In the genomic region with DNA sequence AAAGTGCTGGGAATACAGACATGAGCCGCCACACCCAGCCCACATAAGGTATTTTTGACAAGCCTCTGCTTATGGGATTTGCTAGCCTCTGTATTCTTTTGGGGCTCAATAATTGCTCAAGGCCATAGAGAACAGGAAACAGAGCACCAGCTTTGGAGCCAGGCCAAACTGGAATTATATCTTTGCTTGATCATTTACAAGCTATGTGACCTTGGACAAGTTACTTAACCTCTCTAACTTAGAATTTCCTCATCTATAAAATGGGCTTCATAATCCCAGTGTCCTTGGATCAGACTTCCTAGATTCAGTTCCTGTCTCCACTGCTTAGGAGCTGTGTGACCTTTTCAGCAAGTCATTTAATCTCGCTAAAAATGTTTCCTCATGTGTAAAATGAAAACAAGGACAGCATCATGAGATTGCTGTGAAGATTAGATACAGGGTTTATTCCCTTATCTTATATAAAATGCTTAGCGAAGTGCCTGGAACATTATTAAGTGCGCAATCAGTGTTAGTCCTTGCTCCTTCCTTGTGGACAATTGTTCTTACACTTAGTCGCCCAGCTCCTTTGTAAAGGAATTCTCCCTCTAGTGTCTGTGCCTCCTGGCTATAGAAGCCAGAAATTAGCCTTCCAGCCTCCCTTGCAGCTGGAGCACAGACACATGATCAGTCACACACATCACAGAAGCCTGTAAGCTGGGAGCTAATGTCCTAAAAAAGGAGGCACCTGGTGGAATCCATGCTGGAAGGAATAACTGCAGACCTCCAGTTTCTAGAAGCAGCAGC, we compare ENCODE assay signal across 34 cellular contexts. TPM values are rescaled to one million over a fixed set of nuclear protein-coding genes. Genes with fewer than 3 reads are reported as not detected.
DNase-seq lines count a peak whose midpoint lies in the region; ATAC-seq, FAIRE-seq and TF ChIP-seq lines count a peak whose summit lies in the region.
"Had no signal": no experiment of that assay in that cellular context is flagged by ENCODE, and none has a peak within 500 bp of the region (broad histone marks: within the 10 kb centered on the region; RNA-seq: fewer than 3 reads in every experiment).

No MANE protein-coding gene starts in this region.

- H3K4me2 ChIP-seq in endothelial cell of umbilical vein (ENCODE audit: insufficient read depth, low read length) = no peak overlapping the region
- no peak overlapping the region for H3K4me2 ChIP-seq in mesenchymal stem cell (ENCODE audit: low read length, poor library complexity, severe bottlenecking)
- H3K4me2 ChIP-seq in OCI-LY7 (ENCODE audit: low read length) = no peak overlapping the region
- no peak overlapping the region for H3K4me2 ChIP-seq in smooth muscle cell

- H3K4me1 ChIP-seq in endothelial cell of umbilical vein (ENCODE audit: control insufficient read depth, extremely low read depth, insufficient read depth, low read length) (peaks cover 10% of the 10 kb centered on the region), mesenchymal stem cell (ENCODE audit: control insufficient read depth, insufficient read depth, low read depth, low read length) (peaks cover 5% of the 10 kb centered on the region), OCI-LY7 (ENCODE audit: insufficient read depth, low read length, poor library complexity, severe bottlenecking) (no peaks in the 10 kb centered on the region), smooth muscle cell (ENCODE audit: low read depth) (peaks cover 4% of the 10 kb centered on the region)
- H3K4me1 ChIP-seq: gastroesophageal sphincter had no signal

- BruUV-seq in endothelial cell of umbilical vein (replicated peaks; lab: Mats Ljungman, UMichigan) (no TSS peak), OCI-LY7 (replicated peaks; lab: Mats Ljungman, UMichigan) (no TSS peak)

- H3K9me2 ChIP-seq in OCI-LY7 (ENCODE audit: insufficient read depth, low read length) = no peaks in the 10 kb centered on the region

- H4K91ac ChIP-seq in mesenchymal stem cell (ENCODE audit: low read length) = no peak overlapping the region

- H3K79me2 ChIP-seq in endothelial cell of umbilical vein (ENCODE audit: control insufficient read depth, insufficient read depth, low read length) (no peaks in the 10 kb centered on the region), OCI-LY7 (ENCODE audit: insufficient read depth, low read depth, low read length) (no peaks in the 10 kb centered on the region), smooth muscle cell (ENCODE audit: low read depth) (no peaks in the 10 kb centered on the region)

- no peak for TF ChIP-seq POLR2A in endothelial cell of umbilical vein (IDR thresholded peaks at IDR 0.05; ENCODE audit: low read depth, low read length)

- H2BK120ac ChIP-seq in mesenchymal stem cell (ENCODE audit: low read depth, low read length) = no peak overlapping the region

- H4K8ac ChIP-seq in mesenchymal stem cell (ENCODE audit: low read length) = no peak overlapping the region

- no peak overlapping the region for H3K23ac ChIP-seq in mesenchymal stem cell (ENCODE audit: low read length in 2 of 2)

- no peak overlapping the region for H3K4ac ChIP-seq in mesenchymal stem cell (ENCODE audit: low read depth in 1 of 2, low read length in 2 of 2)

- intact Hi-C loops in endothelial cell of umbilical vein (cut with micrococcal nuclease) = no loop called here
- intact Hi-C loops in OCI-LY7 (cut with micrococcal nuclease; ENCODE audit: unreplicated experiment) = no loop called here

- ATAC-seq in HG03432 (IDR thresholded peaks at IDR 0.05; ENCODE audit: unreplicated experiment) = no peak
- ATAC-seq in HG02642 (IDR thresholded peaks at IDR 0.05; ENCODE audit: poor library complexity, unreplicated experiment) = no peak
- ATAC-seq: gastroesophageal sphincter, natural killer cell had no signal

- 85% methylated on average over 5 of the region's 5 CpGs for WGBS in mesenchymal stem cell
- WGBS in smooth muscle cell (ENCODE audit: low lambda C conversion rate) = 83% methylated on average over 5 of the region's 5 CpGs

- DNase-seq in LoVo (ENCODE audit: low spot score) = peak; percentile 47
- peak; percentile 87 for DNase-seq in endothelial cell of umbilical vein (ENCODE audit: low read depth, low spot score)
- DNase-seq in mesenchymal stem cell = no peak
- DNase-seq in OCI-LY7 (ENCODE audit: low spot score) = no peak
- DNase-seq in smooth muscle cell (lab: John Stamatoyannopoulos, UW; ENCODE audit: unreplicated experiment) = no peak
- DNase-seq: activated CD4-positive, alpha-beta T cell treated with anti-CD3 and anti-CD28 coated beads, Interleukin-2, amount 50 U/mL, for 48 hours; activated CD4-positive, CD25-positive, alpha-beta regulatory T cell; activated naive CD4-positive, alpha-beta T cell treated with anti-CD3 and anti-CD28 coated beads, Interleukin-2, amount 10 ng/mL, durations not matched to agents 7 days and 5 days; amygdala; BE2C; effector CD8-positive, alpha-beta T cell; GF-D8; H7; hippocampal formation; Kasumi-1; midbrain; natural killer cell; NCI-H146; NCI-H2107; NCI-H446; SHP77 treated with DMSO at 0.1 percent for 48 hours; stimulated activated CD4-positive, alpha-beta T cell treated with anti-CD3 and anti-CD28 coated beads, Interleukin-1b, Interleukin-23, amount 100 ng/mL, for 48 hours; stimulated activated CD8-positive, alpha-beta memory T cell treated with anti-CD3 and anti-CD28 coated beads, Interleukin-4, amount 100 ng/mL, for 48 hours; stomach; T1000 had no signal

- no peak overlapping the region for H2AK5ac ChIP-seq in mesenchymal stem cell (ENCODE audit: low read length, severe bottlenecking)

- H3F3A ChIP-seq in smooth muscle cell (ENCODE audit: low read depth) = no peaks in the 10 kb centered on the region

- H2BK5ac ChIP-seq in mesenchymal stem cell (ENCODE audit: low read depth, low read length, poor library complexity, severe bottlenecking) = no peak overlapping the region

- no peak overlapping the region for H3K4me3 ChIP-seq in endothelial cell of umbilical vein (replicated peaks in 1 of 3; ENCODE audit: insufficient read depth in 1 of 3, low read depth in 1 of 3, low read length in 3 of 3)
- H3K4me3 ChIP-seq in mesenchymal stem cell (ENCODE audit: insufficient read depth in 1 of 2, low read depth in 1 of 2, low read length in 2 of 2) = no peak overlapping the region
- no peak overlapping the region for H3K4me3 ChIP-seq in OCI-LY7 (ENCODE audit: low read depth, low read length, poor library complexity, severe bottlenecking)
- no peak overlapping the region for H3K4me3 ChIP-seq in smooth muscle cell
- H3K4me3 ChIP-seq: gastroesophageal sphincter, skin epidermis, stomach, tibial nerve had no signal

- H3K36me3 ChIP-seq in endothelial cell of umbilical vein (ENCODE audit: control insufficient read depth in 2 of 2, extremely low read depth in 1 of 2, insufficient read depth in 2 of 2, low read length in 2 of 2) = no peaks in the 10 kb centered on the region
- no peaks in the 10 kb centered on the region for H3K36me3 ChIP-seq in mesenchymal stem cell (ENCODE audit: control insufficient read depth in 1 of 2, insufficient read depth in 2 of 2, low read depth in 1 of 2, low read length in 2 of 2)
- no peaks in the 10 kb centered on the region for H3K36me3 ChIP-seq in OCI-LY7 (ENCODE audit: insufficient read depth, low read length)
- no peaks in the 10 kb centered on the region for H3K36me3 ChIP-seq in smooth muscle cell (ENCODE audit: low read depth)
- H3K36me3 ChIP-seq: BE2C, gastroesophageal sphincter, stomach, tibial nerve had no signal

- CTCF ChIA-PET in endothelial cell of umbilical vein (lab: Charles Lee) = interaction anchor here (0.6 to 9.2 kb wide), 7 partner anchors 11 to 698 kb away, joined by 3 to 369 read pairs (median 4); no protein-coding TSS in a partner anchor
- CTCF ChIA-PET in OCI-LY7 (lab: Charles Lee; ENCODE audit: unreplicated experiment) = no interaction called here

- H3K79me1 ChIP-seq in mesenchymal stem cell (replicated peaks; ENCODE audit: low read length, poor library complexity, severe bottlenecking) = no peaks in the 10 kb centered on the region

- TF ChIP-seq CTCF in C4-2B (conservative IDR thresholded peaks at IDR 0.05) = no peak
- no peak for TF ChIP-seq CTCF in endothelial cell of umbilical vein (IDR thresholded peaks at IDR 0.05; ENCODE audit: extremely low read depth in 1 of 2, insufficient read depth in 1 of 2, low read depth in 1 of 2, low read length in 2 of 2)
- no peak for TF ChIP-seq CTCF in OCI-LY7 (conservative IDR thresholded peaks at IDR 0.05; ENCODE audit: low read length)
- no peak for TF ChIP-seq CTCF in smooth muscle cell (IDR thresholded peaks at IDR 0.05; ENCODE audit: borderline replicate concordance, insufficient read depth, poor library complexity, severe bottlenecking)

- no peak overlapping the region for H3K9ac ChIP-seq in endothelial cell of umbilical vein (replicated peaks; ENCODE audit: extremely low read depth, insufficient read depth, low read length)
- H3K9ac ChIP-seq in mesenchymal stem cell (ENCODE audit: low read length) = no peak overlapping the region
- no peak overlapping the region for H3K9ac ChIP-seq in smooth muscle cell (ENCODE audit: low read depth)

- dilution Hi-C loops in endothelial cell of umbilical vein (cut with MboI; ENCODE audit: extremely low pct_ligation_motif_present, low sequenced_read_pairs) = no loop called here

- H2AFZ ChIP-seq in endothelial cell of umbilical vein (ENCODE audit: low read depth, low read length) = no peak overlapping the region
- H2AFZ ChIP-seq in mesenchymal stem cell (ENCODE audit: low read depth, low read length) = no peak overlapping the region
- no peak overlapping the region for H2AFZ ChIP-seq in OCI-LY7 (ENCODE audit: low read length)
- no peak overlapping the region for H2AFZ ChIP-seq in smooth muscle cell (ENCODE audit: low read depth)

- H3K14ac ChIP-seq in mesenchymal stem cell (ENCODE audit: low read length in 2 of 2) = no peak overlapping the region

- H2BK15ac ChIP-seq in mesenchymal stem cell (ENCODE audit: low read depth, poor library complexity, severe bottlenecking) = peak overlapping the region; percentile 55

- no peak overlapping the region for H2BK12ac ChIP-seq in mesenchymal stem cell (ENCODE audit: low read length in 2 of 2)

- POLR2A ChIA-PET in endothelial cell of umbilical vein (lab: Charles Lee) (interaction anchor here (0.6 kb wide), 1 partner anchor 21 kb away, joined by 4 read pairs; no protein-coding TSS in a partner anchor), OCI-LY7 (lab: Charles Lee) (no interaction called here)

- H3K9me1 ChIP-seq in endothelial cell of umbilical vein (replicated peaks; ENCODE audit: control insufficient read depth, extremely low read depth, insufficient read depth, low read length) = no peaks in the 10 kb centered on the region

- H4K20me1 ChIP-seq in endothelial cell of umbilical vein (replicated peaks; ENCODE audit: control insufficient read depth, extremely low read depth, insufficient read depth, low read length) (no peaks in the 10 kb centered on the region), OCI-LY7 (ENCODE audit: insufficient read depth, low read length) (no peaks in the 10 kb centered on the region), smooth muscle cell (ENCODE audit: low read depth) (no peaks in the 10 kb centered on the region)

- H3K9me3 ChIP-seq in endothelial cell of umbilical vein (replicated peaks; ENCODE audit: control insufficient read depth, insufficient read depth, low read length) (no peaks in the 10 kb centered on the region), mesenchymal stem cell (ENCODE audit: control insufficient read depth, low read length) (no peaks in the 10 kb centered on the region), OCI-LY7 (ENCODE audit: low read length) (no peaks in the 10 kb centered on the region), smooth muscle cell (replicated peaks; ENCODE audit: low read depth) (no peaks in the 10 kb centered on the region)
- H3K9me3 ChIP-seq: BE2C, gastroesophageal sphincter, stomach, tibial nerve had no signal

- H3K27me3 ChIP-seq in endothelial cell of umbilical vein (ENCODE audit: control insufficient read depth in 2 of 2, insufficient read depth in 2 of 2, low read length in 2 of 2) (peaks cover 8 to 9% of the 10 kb centered on the region in 2 experiments), mesenchymal stem cell (ENCODE audit: control insufficient read depth in 1 of 2, insufficient read depth in 1 of 2, low read length in 2 of 2) (peaks cover 12 to 19% of the 10 kb centered on the region in 2 experiments), smooth muscle cell (ENCODE audit: low read depth) (no peaks in the 10 kb centered on the region)
- H3K27me3 ChIP-seq: BE2C, tibial nerve had no signal

- H3K27ac ChIP-seq in C4-2B (peak overlapping the region; percentile 30; the same call in 1 of the 2 replicates), endothelial cell of umbilical vein (ENCODE audit: insufficient read depth, low read depth, low read length) (no peak overlapping the region), mesenchymal stem cell (ENCODE audit: low read length, poor library complexity, severe bottlenecking) (no peak overlapping the region), OCI-LY7 (ENCODE audit: low read depth, low read length, poor library complexity, severe bottlenecking) (no peak overlapping the region), smooth muscle cell (ENCODE audit: low read depth) (no peak overlapping the region)
- H3K27ac ChIP-seq: gastroesophageal sphincter, skin epidermis, stomach, tibial nerve had no signal

- H3K18ac ChIP-seq in mesenchymal stem cell (ENCODE audit: low read depth in 1 of 2, low read length in 2 of 2) = no peak overlapping the region

- FAIRE-seq in endothelial cell of umbilical vein (lab: Jason Lieb, UNC) = peak; percentile 84

RNA-seq across cellular contexts. Expression of gene KRT9, which starts 16.6 kb away (rescaled TPM):
- total RNA-seq in endothelial cell of umbilical vein (not detected in 2 replicates), OCI-LY7 (2022) (not detected in 2 replicates), smooth muscle cell (0.22 and 1.3 TPM in 2 replicates)
- polyA plus RNA-seq in endothelial cell of umbilical vein (not detected in 2 replicates), smooth muscle cell (not detected in 2 replicates)
- not detected in 2 replicates for polyA plus RNA-seq in endothelial cell of umbilical vein (2011; cell fraction: cytosol; rRNA removed)
- polyA plus RNA-seq in endothelial cell of umbilical vein (2011; cell fraction: nucleus; rRNA removed) = not detected in 2 replicates
- not detected in 2 replicates for polyA plus RNA-seq in endothelial cell of umbilical vein (2012)
- polyA minus RNA-seq in endothelial cell of umbilical vein = not detected in 2 replicates
- not detected for polyA minus RNA-seq in endothelial cell of umbilical vein (2011; cell fraction: cytosol; rRNA and poly(A)+ RNA removed)
- not detected in 2 replicates for polyA minus RNA-seq in endothelial cell of umbilical vein (2011; cell fraction: nucleus; rRNA and poly(A)+ RNA removed)
- not detected for polyA plus RNA-seq in mesenchymal stem cell (2013, experiment 1 of 2)
- not detected for polyA plus RNA-seq in mesenchymal stem cell (2013, experiment 2 of 2)
- total RNA-seq in OCI-LY7 (2014; rRNA removed; shearing (Covaris generic)) = not detected in 2 replicates
- total RNA-seq: activated T-helper 1 cell treated with anti-CD3 and anti-CD28 coated beads, Interleukin-12 subunit alpha, Interleukin-12 subunit beta, Interleukin-2, Interleukin-4 antibody, amounts not matched to agents 30 ng/mL and 10 ng/mL and 1 ng/mL, durations not matched to agents 14 hours and 24 hours and 36 hours; gastroesophageal sphincter; H7; liver; natural killer cell; omental fat pad; stomach; tibial nerve had no signal
- polyA plus RNA-seq: liver, stomach had no signal

RNA-seq across cellular contexts. Expression of gene KRT19, which starts 27.2 kb away (rescaled TPM):
- 14.9 and 23.3 TPM in 2 replicates for total RNA-seq in endothelial cell of umbilical vein
- 12.9 and 20.1 TPM in 2 replicates for polyA plus RNA-seq in endothelial cell of umbilical vein
- 17.1 and 19.9 TPM in 2 replicates for polyA plus RNA-seq in endothelial cell of umbilical vein (2011; cell fraction: cytosol; rRNA removed)
- 9.5 and 9.8 TPM in 2 replicates for polyA plus RNA-seq in endothelial cell of umbilical vein (2011; cell fraction: nucleus; rRNA removed)
- polyA plus RNA-seq in endothelial cell of umbilical vein (2012) = 19.1 and 37.7 TPM in 2 replicates
- 8.2 and 10.9 TPM in 2 replicates for polyA minus RNA-seq in endothelial cell of umbilical vein
- 92.4 TPM for polyA minus RNA-seq in endothelial cell of umbilical vein (2011; cell fraction: cytosol; rRNA and poly(A)+ RNA removed)
- 1.8 and 2.8 TPM in 2 replicates for polyA minus RNA-seq in endothelial cell of umbilical vein (2011; cell fraction: nucleus; rRNA and poly(A)+ RNA removed)
- 92.7 TPM for polyA plus RNA-seq in mesenchymal stem cell (2013, experiment 1 of 2)
- polyA plus RNA-seq in mesenchymal stem cell (2013, experiment 2 of 2) = 91.5 TPM
- not detected in 2 replicates for total RNA-seq in OCI-LY7 (2014; rRNA removed; shearing (Covaris generic))
- not detected in 2 replicates for total RNA-seq in OCI-LY7 (2022)
- total RNA-seq in smooth muscle cell = 539 and 722 TPM in 2 replicates
- polyA plus RNA-seq in smooth muscle cell = 454 and 1,762 TPM in 2 replicates
- total RNA-seq: activated T-helper 1 cell treated with anti-CD3 and anti-CD28 coated beads, Interleukin-12 subunit alpha, Interleukin-12 subunit beta, Interleukin-2, Interleukin-4 antibody, amounts not matched to agents 30 ng/mL and 10 ng/mL and 1 ng/mL, durations not matched to agents 14 hours and 24 hours and 36 hours; natural killer cell had no signal

RNA-seq across cellular contexts. Expression of gene KRT14, which starts 31.4 kb away (rescaled TPM):
- total RNA-seq in endothelial cell of umbilical vein (0.18 and 0.66 TPM in 2 replicates), OCI-LY7 (2022) (0.30 and 0.82 TPM in 2 replicates), smooth muscle cell (235 and 348 TPM in 2 replicates)
- polyA plus RNA-seq in endothelial cell of umbilical vein (0.11 and 0.12 TPM in 2 replicates), smooth muscle cell (193 and 492 TPM in 2 replicates)
- polyA plus RNA-seq in endothelial cell of umbilical vein (2011; cell fraction: cytosol; rRNA removed) = not detected in 2 replicates
- 2.9 TPM in 1 of 2 replicates, not detected in the other for polyA plus RNA-seq in endothelial cell of umbilical vein (2011; cell fraction: nucleus; rRNA removed)
- polyA plus RNA-seq in endothelial cell of umbilical vein (2012) = not detected in 2 replicates
- 0.42 and 0.61 TPM in 2 replicates for polyA minus RNA-seq in endothelial cell of umbilical vein
- polyA minus RNA-seq in endothelial cell of umbilical vein (2011; cell fraction: cytosol; rRNA and poly(A)+ RNA removed) = not detected
- 0.34 and 0.48 TPM in 2 replicates for polyA minus RNA-seq in endothelial cell of umbilical vein (2011; cell fraction: nucleus; rRNA and poly(A)+ RNA removed)
- not detected for polyA plus RNA-seq in mesenchymal stem cell (2013, experiment 1 of 2)
- not detected for polyA plus RNA-seq in mesenchymal stem cell (2013, experiment 2 of 2)
- not detected in 2 replicates for total RNA-seq in OCI-LY7 (2014; rRNA removed; shearing (Covaris generic))
- total RNA-seq: activated T-helper 1 cell treated with anti-CD3 and anti-CD28 coated beads, Interleukin-12 subunit alpha, Interleukin-12 subunit beta, Interleukin-2, Interleukin-4 antibody, amounts not matched to agents 30 ng/mL and 10 ng/mL and 1 ng/mL, durations not matched to agents 14 hours and 24 hours and 36 hours; H7; liver; natural killer cell had no signal
- polyA plus RNA-seq: liver had no signal

RNA-seq across cellular contexts. Expression of gene KRT15, which starts 36.6 kb away (rescaled TPM):
- total RNA-seq in endothelial cell of umbilical vein (2.8 TPM in 2 replicates), OCI-LY7 (2022) (not detected in 2 replicates), smooth muscle cell (0.49 and 1.7 TPM in 2 replicates)
- polyA plus RNA-seq in endothelial cell of umbilical vein (0.68 and 0.83 TPM in 2 replicates), smooth muscle cell (0.93 and 1.3 TPM in 2 replicates)
- 1.7 and 2.4 TPM in 2 replicates for polyA plus RNA-seq in endothelial cell of umbilical vein (2011; cell fraction: cytosol; rRNA removed)
- 2.2 and 3.1 TPM in 2 replicates for polyA plus RNA-seq in endothelial cell of umbilical vein (2011; cell fraction: nucleus; rRNA removed)
- polyA plus RNA-seq in endothelial cell of umbilical vein (2012) = 3.1 and 10.7 TPM in 2 replicates
- 0.76 and 1.6 TPM in 2 replicates for polyA minus RNA-seq in endothelial cell of umbilical vein
- polyA minus RNA-seq in endothelial cell of umbilical vein (2011; cell fraction: cytosol; rRNA and poly(A)+ RNA removed) = 2.3 TPM
- polyA minus RNA-seq in endothelial cell of umbilical vein (2011; cell fraction: nucleus; rRNA and poly(A)+ RNA removed) = 0.29 and 0.43 TPM in 2 replicates
- 0.46 TPM for polyA plus RNA-seq in mesenchymal stem cell (2013, experiment 1 of 2)
- polyA plus RNA-seq in mesenchymal stem cell (2013, experiment 2 of 2) = 0.52 TPM
- total RNA-seq in OCI-LY7 (2014; rRNA removed; shearing (Covaris generic)) = not detected in 2 replicates
- total RNA-seq: activated T-helper 1 cell treated with anti-CD3 and anti-CD28 coated beads, Interleukin-12 subunit alpha, Interleukin-12 subunit beta, Interleukin-2, Interleukin-4 antibody, amounts not matched to agents 30 ng/mL and 10 ng/mL and 1 ng/mL, durations not matched to agents 14 hours and 24 hours and 36 hours; liver; natural killer cell had no signal

RNA-seq across cellular contexts. Expression of gene KRT13, which starts 49.9 kb away (rescaled TPM):
- total RNA-seq in endothelial cell of umbilical vein (not detected in 2 replicates), OCI-LY7 (2022) (not detected in 2 replicates), smooth muscle cell (3.7 and 5.2 TPM in 2 replicates)
- polyA plus RNA-seq in endothelial cell of umbilical vein (not detected in 2 replicates), smooth muscle cell (1.7 and 3.8 TPM in 2 replicates)
- not detected in 2 replicates for polyA plus RNA-seq in endothelial cell of umbilical vein (2011; cell fraction: cytosol; rRNA removed)
- polyA plus RNA-seq in endothelial cell of umbilical vein (2011; cell fraction: nucleus; rRNA removed) = not detected in 2 replicates
- polyA plus RNA-seq in endothelial cell of umbilical vein (2012) = not detected in 2 replicates
- polyA minus RNA-seq in endothelial cell of umbilical vein = not detected in 2 replicates
- not detected for polyA minus RNA-seq in endothelial cell of umbilical vein (2011; cell fraction: cytosol; rRNA and poly(A)+ RNA removed)
- polyA minus RNA-seq in endothelial cell of umbilical vein (2011; cell fraction: nucleus; rRNA and poly(A)+ RNA removed) = not detected in 2 replicates
- polyA plus RNA-seq in mesenchymal stem cell (2013, experiment 1 of 2) = not detected
- polyA plus RNA-seq in mesenchymal stem cell (2013, experiment 2 of 2) = not detected
- not detected in 2 replicates for total RNA-seq in OCI-LY7 (2014; rRNA removed; shearing (Covaris generic))
- total RNA-seq: activated T-helper 1 cell treated with anti-CD3 and anti-CD28 coated beads, Interleukin-12 subunit alpha, Interleukin-12 subunit beta, Interleukin-2, Interleukin-4 antibody, amounts not matched to agents 30 ng/mL and 10 ng/mL and 1 ng/mL, durations not matched to agents 14 hours and 24 hours and 36 hours; H7; natural killer cell had no signal

Comparison
In these comparisons a context has a peak if more than half of its experiments do, and no peak if none do; other contexts are left out.
1. DNase-seq: peak in LoVo (single experiment) and endothelial cell of umbilical vein (single experiment); none in mesenchymal stem cell (single experiment), OCI-LY7 (single experiment) and smooth muscle cell (single experiment).
2. RNA of gene KRT19, which starts 27.2 kb away (total RNA-seq): 539 to 722 TPM in smooth muscle cell; 14.9 to 23.3 TPM in endothelial cell of umbilical vein and not detected in OCI-LY7; every median in the first group is over 10 times any median in the second.
3. RNA of gene KRT14, which starts 31.4 kb away (total RNA-seq): 235 to 348 TPM in smooth muscle cell; 0.30 to 0.82 TPM in OCI-LY7 and 0.18 to 0.66 TPM in endothelial cell of umbilical vein; every median in the first group is over 100 times any median in the second.